In the genomic region with DNA sequence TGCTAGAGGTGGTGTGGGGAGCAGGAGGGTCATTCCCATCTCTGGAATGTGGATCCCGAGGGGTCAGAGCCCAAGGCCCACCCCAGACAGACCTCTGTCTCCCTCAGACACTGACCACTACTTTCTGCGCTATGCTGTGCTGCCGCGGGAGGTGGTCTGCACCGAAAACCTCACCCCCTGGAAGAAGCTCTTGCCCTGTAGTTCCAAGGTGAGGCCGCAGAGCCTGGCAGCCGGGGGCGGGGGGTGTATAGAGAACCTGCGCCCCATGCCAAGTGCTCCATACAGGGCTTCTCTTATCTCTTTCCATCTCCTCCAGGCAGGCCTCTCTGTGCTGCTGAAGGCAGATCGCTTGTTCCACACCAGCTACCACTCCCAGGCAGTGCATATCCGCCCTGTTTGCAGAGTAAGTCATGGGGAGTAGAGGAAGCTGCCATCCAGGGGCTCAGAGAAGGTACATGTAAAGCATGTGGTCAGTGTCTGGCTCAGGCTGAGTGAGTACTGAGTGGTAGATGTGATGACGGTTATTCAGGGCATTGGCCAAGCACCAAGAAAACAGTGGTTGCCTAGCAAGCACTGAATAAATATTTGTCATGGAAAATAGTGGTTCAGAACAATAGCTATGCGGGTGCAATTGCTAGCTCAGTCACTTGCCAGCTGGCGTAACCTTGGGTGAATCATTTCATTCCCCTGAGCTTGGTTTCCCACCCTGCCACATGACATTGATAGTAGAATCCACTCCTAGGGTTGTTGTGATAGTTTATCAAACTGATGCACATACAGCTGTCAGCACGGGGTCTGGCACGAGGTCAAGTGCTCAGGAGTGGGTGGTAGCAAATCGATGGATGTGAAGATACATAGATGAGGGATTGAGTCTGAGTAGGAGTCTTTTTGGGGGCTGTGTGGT, we compare ENCODE assay signal across 9 cellular contexts. TPM values are rescaled to one million over a fixed set of nuclear protein-coding genes. Genes with fewer than 3 reads are reported as not detected.
DNase-seq lines count a peak whose midpoint lies in the region; ATAC-seq and TF ChIP-seq lines count a peak whose summit lies in the region.
"Had no signal": no experiment of that assay in that cellular context is flagged by ENCODE, and none has a peak within 500 bp of the region (broad histone marks: within the 10 kb centered on the region; RNA-seq: fewer than 3 reads in every experiment).

No MANE protein-coding gene starts in this region.

- H3K4me3 Mint-ChIP-seq in natural killer cell: no peak overlapping the region

- H3K9me3 Mint-ChIP-seq in natural killer cell: no peaks in the 10 kb centered on the region

- H3F3A ChIP-seq in OCI-LY1 (ENCODE audit: insufficient read depth, low read length): no peaks in the 10 kb centered on the region

- DNase-seq in AG08395 (ENCODE audit: low spot score) (peak; percentile 95), natural killer cell (no peak), GM19240 (ENCODE audit: insufficient read length, low spot score) (no peak)
- no peak for DNase-seq in activated CD8-positive, alpha-beta memory T cell treated with anti-CD3 and anti-CD28 coated beads for 24 hours

- peak overlapping the region; percentile 99 for H3K4me2 ChIP-seq in OCI-LY1 (ENCODE audit: low read length)

- no peaks in the 10 kb centered on the region for H3K9me2 ChIP-seq in OCI-LY1 (ENCODE audit: low read depth, low read length)

- H3K79me2 ChIP-seq in OCI-LY1 (ENCODE audit: insufficient read depth, low read length): peaks cover 14% of the 10 kb centered on the region

- H3K9me3 ChIP-seq in OCI-LY1 (ENCODE audit: low read length) (no peaks in the 10 kb centered on the region), endocrine pancreas (ENCODE audit: control insufficient read depth, low read length) (no peaks in the 10 kb centered on the region)

- ATAC-seq in GM18858 (IDR thresholded peaks at IDR 0.05; ENCODE audit: unreplicated experiment) (peak; percentile 79), HG03095 (IDR thresholded peaks at IDR 0.05; ENCODE audit: unreplicated experiment) (peak; percentile 54), natural killer cell (no peak)

- H2AFZ ChIP-seq in OCI-LY1 (ENCODE audit: low read length): no peak overlapping the region

- peaks cover 50% of the 10 kb centered on the region for H3K36me3 ChIP-seq in OCI-LY1 (ENCODE audit: insufficient read depth, low read length)
- no peaks in the 10 kb centered on the region for H3K36me3 ChIP-seq in endocrine pancreas (ENCODE audit: control insufficient read depth, insufficient read depth, low read length)

- H3K4me1 ChIP-seq in OCI-LY1 (ENCODE audit: insufficient read depth, low read length, severe bottlenecking) (peaks cover 50% of the 10 kb centered on the region), endocrine pancreas (ENCODE audit: control insufficient read depth, insufficient read depth, low read length) (peaks cover 14% of the 10 kb centered on the region)

- no peak; the same call in 1 of the 2 replicates for TF ChIP-seq CTCF in OCI-LY1 (IDR thresholded peaks at IDR 0.05; ENCODE audit: low read length)
- TF ChIP-seq CTCF in natural killer cell (IDR thresholded peaks at IDR 0.05): no peak

- intact Hi-C loops in natural killer cell (cut with micrococcal nuclease): no loop called here

- H3K27me3 Mint-ChIP-seq in natural killer cell (ENCODE audit: low read depth in 2 of 2): no peaks in the 10 kb centered on the region

- H3K27me3 ChIP-seq in OCI-LY1 (ENCODE audit: insufficient read depth, low read length): no peaks in the 10 kb centered on the region
- H3K27me3 ChIP-seq in endocrine pancreas (ENCODE audit: control insufficient read depth, insufficient read depth, low read length): no peaks in the 10 kb centered on the region

- H3K9ac ChIP-seq in OCI-LY1 (ENCODE audit: low read length) (peak overlapping the region; percentile 51; the same call in 1 of the 2 replicates), endocrine pancreas (ENCODE audit: control insufficient read depth, insufficient read depth, low read length) (peak overlapping the region; percentile 8)

- H3K27ac Mint-ChIP-seq in natural killer cell: peak overlapping the region; percentile 33 to 62

- peak overlapping the region; percentile 86 for H3K27ac ChIP-seq in OCI-LY1 (ENCODE audit: low read depth, low read length, poor library complexity, severe bottlenecking)
- H3K27ac ChIP-seq: HL-60 had no signal

- H3K4me3 ChIP-seq in OCI-LY1 (ENCODE audit: low read depth, low read length, poor library complexity, severe bottlenecking): peak overlapping the region; percentile 45
- H3K4me3 ChIP-seq in endocrine pancreas (ENCODE audit: control insufficient read depth, insufficient read depth, low read length): no peak overlapping the region

- peaks cover 36 to 43% of the 10 kb centered on the region in 2 donors for H3K4me1 Mint-ChIP-seq in natural killer cell

- H4K20me1 ChIP-seq in OCI-LY1 (ENCODE audit: insufficient read depth, low read length): no peaks in the 10 kb centered on the region

- H3K36me3 Mint-ChIP-seq in natural killer cell: peaks cover 15% of the 10 kb centered on the region

RNA-seq across cellular contexts. Expression of gene PIGT, which starts 3.5 kb away (rescaled TPM):
- 100 to 1,000 TPM; 173 to 190 (median 187) TPM for total RNA-seq in natural killer cell

RNA-seq across cellular contexts. Expression of gene DBNDD2, which starts 11.4 kb away (rescaled TPM):
- total RNA-seq in natural killer cell: 10 to 100 TPM; 13.0 to 14.7 (median 13.3) TPM

RNA-seq across cellular contexts. Expression of gene TP53TG5, which starts 41.3 kb away (rescaled TPM):
- total RNA-seq in natural killer cell: under 1 TPM in 1 of 3 donors, not detected in 2; 0.14 TPM

RNA-seq across cellular contexts. Expression of gene WFDC2, which starts 50.1 kb away (rescaled TPM):
- not detected for total RNA-seq in natural killer cell

RNA-seq across cellular contexts. Expression of gene SYS1, which starts 56.5 kb away (rescaled TPM):
- total RNA-seq in natural killer cell: 10 to 100 TPM; 73.8 to 77.4 (median 74.0) TPM

Comparison
In these comparisons a context has a peak if more than half of its experiments do, and no peak if none do; other contexts are left out.
1. ATAC-seq: peak in GM18858 (single experiment) and HG03095 (single experiment); none in natural killer cell (0 of 3).